Comparison of ENCODE assay signal across 8 cellular contexts in the genomic region with DNA sequence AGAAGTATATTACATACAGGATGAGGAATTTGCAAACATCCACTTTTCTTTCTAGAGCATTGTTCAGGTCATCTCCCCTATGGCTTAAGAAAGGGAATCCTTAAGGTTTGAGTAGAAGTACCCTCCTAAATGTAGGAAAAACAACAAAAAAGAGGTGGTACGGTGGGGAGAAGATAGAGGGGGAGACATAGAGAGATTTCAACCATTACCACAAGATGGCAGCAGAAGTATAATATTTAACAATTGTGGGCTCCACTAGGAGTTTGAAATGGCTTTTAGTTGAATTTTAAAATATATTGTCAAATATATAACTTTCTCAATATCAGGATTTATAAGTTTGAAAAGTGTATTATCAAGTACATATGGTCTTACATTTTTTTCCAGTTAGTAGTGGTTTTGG.
DNase-seq lines count a peak whose midpoint lies in the region; ATAC-seq and TF ChIP-seq lines count a peak whose summit lies in the region.

No MANE protein-coding gene starts in this region.

- no peaks in the 10 kb centered on the region for H4K20me1 ChIP-seq in HCT116 (ENCODE audit: insufficient read depth)

- no peaks in the 10 kb centered on the region for H3K9me3 ChIP-seq in HCT116 (ENCODE audit: control insufficient read depth in 1 of 2, insufficient read depth in 1 of 2, low read depth in 1 of 2, low read length in 2 of 2)
- H3K9me3 ChIP-seq in transverse colon: no peaks in the 10 kb centered on the region

- H2AFZ ChIP-seq in HCT116 (ENCODE audit: low read depth, low read length, poor library complexity, severe bottlenecking): no peak overlapping the region

- POLR2A ChIA-PET in HCT116 (lab: Charles Lee): no interaction called here

- peaks cover 7% of the 10 kb centered on the region for H3K27me3 ChIP-seq in HCT116 (ENCODE audit: insufficient read depth, low read length)
- no peaks in the 10 kb centered on the region for H3K27me3 ChIP-seq in transverse colon

- peak; percentile 37 to 67 (median 48); a peak in 5 of 6 replicates for TF ChIP-seq CTCF in HCT116 (IDR thresholded peaks at IDR 0.05 in 2 of 3, conservative IDR thresholded peaks at IDR 0.05 in 1 of 3; ENCODE audit: borderline replicate concordance in 1 of 3, insufficient read depth in 1 of 3, low read depth in 2 of 3, low read length in 2 of 3)
- peak; percentile 58 to 61 (median 60) for TF ChIP-seq CTCF in transverse colon (IDR thresholded peaks at IDR 0.05)

- no peak for TF ChIP-seq POLR2A in HCT116 (IDR thresholded peaks at IDR 0.05; ENCODE audit: borderline replicate concordance, extremely low read depth, insufficient read depth, insufficient read length)
- no peak for TF ChIP-seq POLR2A in transverse colon (IDR thresholded peaks at IDR 0.05)

- no peaks in the 10 kb centered on the region for H3K9me2 ChIP-seq in HCT116 (ENCODE audit: insufficient read depth)

- peak; percentile 72 for ATAC-seq in HCT116
- peak; percentile 89 for ATAC-seq in SK-N-SH treated with all-trans-retinoic acid at 6 μM for 48 hours
- ATAC-seq in left ventricle myocardium superior: peak; percentile 72
- ATAC-seq in HG02763 (IDR thresholded peaks at IDR 0.05; ENCODE audit: unreplicated experiment): no peak
- no peak for ATAC-seq in HG03139 (IDR thresholded peaks at IDR 0.05; ENCODE audit: unreplicated experiment)

- peak; percentile 53 for TF ChIP-seq RAD21 in HCT116 (IDR thresholded peaks at IDR 0.05; ENCODE audit: low read depth)

- H3K9ac ChIP-seq in HCT116 (ENCODE audit: low read length): no peak overlapping the region

- DNase-seq in DMS114 treated with DMSO at 0.1 percent for 48 hours (lab: John Stamatoyannopoulos, UW; ENCODE audit: unreplicated experiment) (peak; percentile 53), HCT116 (ENCODE audit: low read depth, low spot score) (no peak), left ventricle myocardium superior (no peak), transverse colon (no peak), cortex of kidney (lab: John Stamatoyannopoulos, UW) (no peak)

- in situ Hi-C loops in transverse colon (cut with MboI; ENCODE audit: low pct_ligation_motif_present in 1 of 4, low pct_unique_long_range_greater_than_20kb in 1 of 4, low sequenced_read_pairs in 3 of 4): loop anchor here in 3 of 4 donors (25.0 kb wide), 2 partner anchors 961 to 1211 kb away; no protein-coding TSS in a partner anchor

- no peak for TF ChIP-seq EP300 in transverse colon (IDR thresholded peaks at IDR 0.05; ENCODE audit: low read depth)

- H3K4me3 ChIP-seq in HCT116 (replicated peaks in 1 of 2; ENCODE audit: low read depth in 1 of 2, low read length in 2 of 2) (no peak overlapping the region), transverse colon (no peak overlapping the region)

- H3K4me2 ChIP-seq in HCT116 (ENCODE audit: low read length): no peak overlapping the region

- RAD21 ChIA-PET in HCT116 (lab: Charles Lee; ENCODE audit: low non-redundant PET in 1 of 2, low total read pairs in 2 of 2, uncharacterized antibody in 2 of 2, unreplicated experiment in 2 of 2): no interaction called here

- WGBS in transverse colon (ENCODE audit: low coverage in 1 of 2), 2 donors: 0 to 7% methylated on average over 1 of the region's 1 CpG

- CTCF ChIA-PET in HCT116 (lab: Charles Lee): no interaction called here

- H3K4me1 ChIP-seq in HCT116 (ENCODE audit: control insufficient read depth in 1 of 2, insufficient read depth in 2 of 2, low read length in 2 of 2) (no peaks in the 10 kb centered on the region), transverse colon (no peaks in the 10 kb centered on the region)

- H3K36me3 ChIP-seq in HCT116 (ENCODE audit: control insufficient read depth in 1 of 2, insufficient read depth in 2 of 2, low read length in 2 of 2) (no peaks in the 10 kb centered on the region), transverse colon (no peaks in the 10 kb centered on the region)

- intact Hi-C loops in HCT116 (cut with micrococcal nuclease) (loop anchor here (1.0 to 5.0 kb wide), 4 partner anchors 214 to 1776 kb away; no protein-coding TSS in a partner anchor), left ventricle myocardium superior (cut with micrococcal nuclease) (no loop called here), transverse colon (cut with DNase I; ENCODE audit: low total_unique reads) (no loop called here)

- no TSS peak for BruUV-seq in HCT116 (replicated peaks; lab: Mats Ljungman, UMichigan)

- H3K27ac ChIP-seq in HCT116 (ENCODE audit: low read depth, low read length): no peak overlapping the region
- no peak overlapping the region for H3K27ac ChIP-seq in transverse colon

- no peaks in the 10 kb centered on the region for H3K79me2 ChIP-seq in HCT116 (ENCODE audit: insufficient read depth, low read length)

TF ChIP-seq in HCT116, 20 proteins besides CTCF, POLR2A, EP300 and RAD21 (continues in another document):
- TF ChIP-seq SP1 (IDR thresholded peaks at IDR 0.05; ENCODE audit: low read depth): no peak
- TF ChIP-seq, protein P1, sequence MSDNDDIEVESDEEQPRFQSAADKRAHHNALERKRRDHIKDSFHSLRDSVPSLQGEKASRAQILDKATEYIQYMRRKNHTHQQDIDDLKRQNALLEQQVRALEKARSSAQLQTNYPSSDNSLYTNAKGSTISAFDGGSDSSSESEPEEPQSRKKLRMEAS (IDR thresholded peaks at IDR 0.05): no peak
- no peak for TF ChIP-seq EGR1 (IDR thresholded peaks at IDR 0.05; ENCODE audit: low read depth)
- TF ChIP-seq EZH2phosphoT487 (IDR thresholded peaks at IDR 0.05; ENCODE audit: borderline replicate concordance): no peak
- TF ChIP-seq ZFX (IDR thresholded peaks at IDR 0.05): no peak
- TF ChIP-seq EZH2 (IDR thresholded peaks at IDR 0.05): no peak
- TF ChIP-seq CEBPB (IDR thresholded peaks at IDR 0.05; ENCODE audit: low read depth): no peak
- no peak for TF ChIP-seq ZNF274 (IDR thresholded peaks at IDR 0.05; ENCODE audit: low read depth, low read length)
- no peak for TF ChIP-seq TCF7L2 (IDR thresholded peaks at IDR 0.05; ENCODE audit: borderline replicate concordance, extremely low read depth, insufficient read depth, insufficient read length)
- no peak for TF ChIP-seq SIN3A (IDR thresholded peaks at IDR 0.05; ENCODE audit: low read depth)
- no peak for TF ChIP-seq ELF1 (IDR thresholded peaks at IDR 0.05; ENCODE audit: borderline replicate concordance, low read depth)
- TF ChIP-seq SRF (IDR thresholded peaks at IDR 0.05; ENCODE audit: low read depth): no peak
- no peak for TF ChIP-seq YY1 (IDR thresholded peaks at IDR 0.05; ENCODE audit: extremely low read depth, insufficient replicate concordance, low read depth, low read length)
- TF ChIP-seq CBX3 (IDR thresholded peaks at IDR 0.05; ENCODE audit: low read depth): no peak

TF ChIP-seq in SK-N-SH treated with all-trans-retinoic acid at 6 μM for 48 hours, 23 proteins besides CTCF, POLR2A, EP300 and RAD21:
- no peak for TF ChIP-seq SNAI2 (CRISPR knock-in tag; IDR thresholded peaks at IDR 0.05)
- no peak for TF ChIP-seq RARB (CRISPR knock-in tag; IDR thresholded peaks at IDR 0.05)
- TF ChIP-seq ZNF565 (CRISPR knock-in tag; conservative IDR thresholded peaks at IDR 0.05; ENCODE audit: low read depth): no peak
- TF ChIP-seq, protein P2, sequence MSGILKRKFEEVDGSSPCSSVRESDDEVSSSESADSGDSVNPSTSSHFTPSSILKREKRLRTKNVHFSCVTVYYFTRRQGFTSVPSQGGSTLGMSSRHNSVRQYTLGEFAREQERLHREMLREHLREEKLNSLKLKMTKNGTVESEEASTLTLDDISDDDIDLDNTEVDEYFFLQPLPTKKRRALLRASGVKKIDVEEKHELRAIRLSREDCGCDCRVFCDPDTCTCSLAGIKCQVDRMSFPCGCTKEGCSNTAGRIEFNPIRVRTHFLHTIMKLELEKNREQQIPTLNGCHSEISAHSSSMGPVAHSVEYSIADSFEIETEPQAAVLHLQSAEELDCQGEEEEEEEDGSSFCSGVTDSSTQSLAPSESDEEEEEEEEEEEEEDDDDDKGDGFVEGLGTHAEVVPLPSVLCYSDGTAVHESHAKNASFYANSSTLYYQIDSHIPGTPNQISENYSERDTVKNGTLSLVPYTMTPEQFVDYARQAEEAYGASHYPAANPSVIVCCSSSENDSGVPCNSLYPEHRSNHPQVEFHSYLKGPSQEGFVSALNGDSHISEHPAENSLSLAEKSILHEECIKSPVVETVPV (CRISPR knock-in tag; IDR thresholded peaks at IDR 0.05): no peak
- no peak for TF ChIP-seq TCF4 (CRISPR knock-in tag; IDR thresholded peaks at IDR 0.05; ENCODE audit: borderline replicate concordance)
TF ChIP-seq in SK-N-SH treated with all-trans-retinoic acid at 6 μM for 48 hours: peak in this region for 0.

Comparison
In these comparisons a context has a peak if more than half of its experiments do, and no peak if none do; other contexts are left out.
1. ATAC-seq: peak in HCT116 (single experiment), SK-N-SH treated with all-trans-retinoic acid at 6 μM for 48 hours (single experiment) and left ventricle myocardium superior (single experiment); none in HG02763 (single experiment) and HG03139 (single experiment).